23 cellular contexts compared by ENCODE assay signal in genomic region chr6:140138311-140138994, GRCh38.
DNase-seq lines count a peak whose midpoint lies in the region; ATAC-seq and TF ChIP-seq lines count a peak whose summit lies in the region.
"Had no signal": no experiment of that assay in that cellular context is flagged by ENCODE, and none has a peak within 500 bp of the region (broad histone marks: within the 10 kb centered on the region; RNA-seq: fewer than 3 reads in every experiment).

No MANE protein-coding gene starts in this region.

- H3K23ac ChIP-seq in IMR-90 (ENCODE audit: low read depth, low read length) (no peak overlapping the region), mesenchymal stem cell (ENCODE audit: low read length in 2 of 2) (no peak overlapping the region)

- intact Hi-C loops in IMR-90 (cut with micrococcal nuclease): no loop called here

- H3K79me1 ChIP-seq in IMR-90 (ENCODE audit: low read depth in 1 of 2, low read length in 2 of 2): no peaks in the 10 kb centered on the region
- no peaks in the 10 kb centered on the region for H3K79me1 ChIP-seq in mesenchymal stem cell (replicated peaks; ENCODE audit: low read length, poor library complexity, severe bottlenecking)

- H3K4me2 ChIP-seq in IMR-90 (ENCODE audit: low read depth, low read length) (no peak overlapping the region), mesenchymal stem cell (ENCODE audit: low read length, poor library complexity, severe bottlenecking) (no peak overlapping the region)

- H2AK9ac ChIP-seq in IMR-90 (replicated peaks; ENCODE audit: low read depth, low read length, poor library complexity): no peak overlapping the region

- dilution Hi-C loops in IMR-90 (cut with HindIII; ENCODE audit: low sequenced_read_pairs, unreplicated experiment): no loop called here

- CTCF ChIA-PET in IMR-90 (lab: Yijun Ruan, JAX): no interaction called here

- WGBS in IMR-90 (ENCODE audit: extremely low coverage in 2 of 2, insufficient read length in 1 of 2), 2 experiments: no CpG with 5 or more reads among the region's 5 CpGs
- 70% methylated on average over 5 of the region's 5 CpGs for WGBS in mesenchymal stem cell

- POLR2A ChIA-PET in IMR-90 (lab: Charles Lee; ENCODE audit: unreplicated experiment): interaction anchor here (0.6 kb wide), 1 partner anchor 109 kb away, joined by 14 read pairs; no protein-coding TSS in a partner anchor

- H4K8ac ChIP-seq in IMR-90 (ENCODE audit: low read depth in 2 of 2, low read length in 2 of 2) (peak overlapping the region in 1 of 2 experiments; percentile 13; a peak in 1 of 4 replicates), mesenchymal stem cell (ENCODE audit: low read length) (no peak overlapping the region)

- H4K5ac ChIP-seq in IMR-90 (ENCODE audit: low read depth, low read length): no peak overlapping the region

- TF ChIP-seq POLR2A in IMR-90 (IDR thresholded peaks at IDR 0.05; ENCODE audit: low read depth, low read length): no peak

- no peaks in the 10 kb centered on the region for H4K20me1 ChIP-seq in IMR-90 (ENCODE audit: insufficient read depth, low read length)

- H3K4me1 ChIP-seq in IMR-90 (ENCODE audit: control insufficient read depth, insufficient read depth, low read length) (no peaks in the 10 kb centered on the region), mesenchymal stem cell (ENCODE audit: control insufficient read depth, insufficient read depth, low read depth, low read length) (peaks cover 3% of the 10 kb centered on the region)
- H3K4me1 ChIP-seq: thyroid gland had no signal

- no peak overlapping the region; the same call in 2 of the 3 replicates for H2BK15ac ChIP-seq in IMR-90 (ENCODE audit: low read depth, low read length)
- H2BK15ac ChIP-seq in mesenchymal stem cell (ENCODE audit: low read depth, poor library complexity, severe bottlenecking): no peak overlapping the region

- no TSS peak for BruUV-seq in IMR-90 (replicated peaks; lab: Mats Ljungman, UMichigan)

- H2BK120ac ChIP-seq in IMR-90 (ENCODE audit: low read depth, low read length): no peak overlapping the region
- H2BK120ac ChIP-seq in mesenchymal stem cell (ENCODE audit: low read depth, low read length): no peak overlapping the region

- no peak for TF ChIP-seq RAD21 in IMR-90 (IDR thresholded peaks at IDR 0.05; ENCODE audit: low read length)

- H3K4ac ChIP-seq in IMR-90 (ENCODE audit: low read depth, low read length) (no peak overlapping the region), mesenchymal stem cell (ENCODE audit: low read depth in 1 of 2, low read length in 2 of 2) (no peak overlapping the region)

- H2AFZ ChIP-seq in IMR-90 (replicated peaks; ENCODE audit: low read length, poor library complexity) (peak overlapping the region; percentile 75), mesenchymal stem cell (ENCODE audit: low read depth, low read length) (no peak overlapping the region)

- H3K27ac ChIP-seq in IMR-90 (ENCODE audit: insufficient read depth, low read length) (no peak overlapping the region), mesenchymal stem cell (ENCODE audit: low read length, poor library complexity, severe bottlenecking) (no peak overlapping the region)
- H3K27ac ChIP-seq: thyroid gland had no signal

- H2BK5ac ChIP-seq in IMR-90 (ENCODE audit: low read depth, low read length, poor library complexity, severe bottlenecking) (no peak overlapping the region), mesenchymal stem cell (ENCODE audit: low read depth, low read length, poor library complexity, severe bottlenecking) (peak overlapping the region; percentile 22)

- peaks cover 2% of the 10 kb centered on the region; the same call in 1 of the 2 replicates for H3K9me3 ChIP-seq in IMR-90 (ENCODE audit: control insufficient read depth, insufficient read depth, low read length)
- peaks cover 17% of the 10 kb centered on the region for H3K9me3 ChIP-seq in mesenchymal stem cell (ENCODE audit: control insufficient read depth, low read length)
- H3K9me3 ChIP-seq: thyroid gland had no signal

- peak; percentile 1 for DNase-seq in AG10803 (ENCODE audit: low read depth)
- DNase-seq in IMR-90: no peak
- DNase-seq in dermis microvascular lymphatic vessel endothelial cell (ENCODE audit: low read depth in 2 of 2): peak; percentile 47 to 63
- DNase-seq in mesenchymal stem cell: no peak
- no peak for DNase-seq in activated T-cell treated with anti-CD3 and anti-CD28 coated beads, Interleukin-2, amount 50 U/mL, for 1 hour
- no peak for DNase-seq in stimulated activated CD8-positive, alpha-beta memory T cell treated with anti-CD3 and anti-CD28 coated beads, Interleukin-4, amount 100 ng/mL, for 48 hours
- no peak for DNase-seq in NCI-H128 (lab: John Stamatoyannopoulos, UW; ENCODE audit: unreplicated experiment)
- DNase-seq: activated CD4-positive, alpha-beta T cell treated with anti-CD3 and anti-CD28 coated beads for 48 hours; activated CD8-positive, alpha-beta memory T cell treated with anti-CD3 and anti-CD28 coated beads, Interleukin-2, amount 10 ng/mL, durations not matched to agents 7 days and 5 days; activated naive CD8-positive, alpha-beta T cell treated with anti-CD3 and anti-CD28 coated beads, Interleukin-2, amount 50 U/mL, for 24 hours; CD8-positive, alpha-beta memory T cell; DND-41; erythroblast; HFFc6; Karpas-422; NCI-H1694; NCI-H226; occipital lobe; RPMI8226; stimulated activated naive CD4-positive, alpha-beta T cell treated with Interleukin-2 at 50 U/mL for 16 hours; SW 1271; thyroid gland had no signal

- TF ChIP-seq CTCF in AG10803 (conservative IDR thresholded peaks at IDR 0.05; ENCODE audit: low read length) (no peak), IMR-90 (conservative IDR thresholded peaks at IDR 0.05; ENCODE audit: low read depth, low read length) (no peak)

- no peak overlapping the region for H3K56ac ChIP-seq in IMR-90 (ENCODE audit: extremely low read depth, insufficient read depth, low read length)

- no peak overlapping the region for H3K4me3 ChIP-seq in AG10803 (ENCODE audit: low read length)
- H3K4me3 ChIP-seq in IMR-90 (ENCODE audit: insufficient read depth, low read depth, low read length): no peak overlapping the region
- no peak overlapping the region for H3K4me3 ChIP-seq in mesenchymal stem cell (ENCODE audit: insufficient read depth in 1 of 2, low read depth in 1 of 2, low read length in 2 of 2)
- H3K4me3 ChIP-seq: thyroid gland had no signal

- H3K27me3 ChIP-seq in IMR-90 (ENCODE audit: control insufficient read depth, insufficient read depth, low read length): no peaks in the 10 kb centered on the region
- no peaks in the 10 kb centered on the region for H3K27me3 ChIP-seq in mesenchymal stem cell (ENCODE audit: control insufficient read depth in 1 of 2, insufficient read depth in 1 of 2, low read length in 2 of 2)
- H3K27me3 ChIP-seq: thyroid gland had no signal

- H3K18ac ChIP-seq in IMR-90 (ENCODE audit: low read depth, low read length) (no peak overlapping the region), mesenchymal stem cell (ENCODE audit: low read depth in 1 of 2, low read length in 2 of 2) (peak overlapping the region in 1 of 2 experiments; percentile 14)

- peak overlapping the region; percentile 52 for H2BK20ac ChIP-seq in IMR-90 (ENCODE audit: low read depth, low read length)

- H3K14ac ChIP-seq in IMR-90 (replicated peaks; ENCODE audit: low read depth, low read length): peak overlapping the region; percentile 19; the same call in 1 of the 2 replicates
- no peak overlapping the region for H3K14ac ChIP-seq in mesenchymal stem cell (ENCODE audit: low read length in 2 of 2)

- ATAC-seq in IMR-90 (ENCODE audit: low read depth): no peak
- no peak for ATAC-seq in HG03439 (IDR thresholded peaks at IDR 0.05; ENCODE audit: unreplicated experiment)
- ATAC-seq: activated CD8-positive, alpha-beta memory T cell treated with anti-CD3 and anti-CD28 coated beads, Interleukin-2, amount 10 ng/mL, durations not matched to agents 7 days and 5 days; activated naive CD8-positive, alpha-beta T cell treated with anti-CD3 and anti-CD28 coated beads, Interleukin-2, amount 50 U/mL, for 24 hours had no signal

- H4K91ac ChIP-seq in IMR-90 (ENCODE audit: insufficient read depth, low read depth, low read length) (peak overlapping the region; percentile 11; the same call in 1 of the 2 replicates), mesenchymal stem cell (ENCODE audit: low read length) (no peak overlapping the region)

- in situ Hi-C loops in IMR-90 (cut with MboI; ENCODE audit: low sequenced_read_pairs): no loop called here

- H3K36me3 ChIP-seq in IMR-90 (ENCODE audit: control insufficient read depth, insufficient read depth, low read length) (no peaks in the 10 kb centered on the region), mesenchymal stem cell (ENCODE audit: control insufficient read depth in 1 of 2, insufficient read depth in 2 of 2, low read depth in 1 of 2, low read length in 2 of 2) (no peaks in the 10 kb centered on the region)
- H3K36me3 ChIP-seq: thyroid gland had no signal

- H2AK5ac ChIP-seq in IMR-90 (ENCODE audit: low read depth, low read length) (no peak overlapping the region), mesenchymal stem cell (ENCODE audit: low read length, severe bottlenecking) (no peak overlapping the region)

- peak overlapping the region in 1 of 2 experiments; percentile 63 for H2BK12ac ChIP-seq in mesenchymal stem cell (ENCODE audit: low read length in 2 of 2)

- H3K9ac ChIP-seq in IMR-90 (ENCODE audit: low read depth, low read length) (no peak overlapping the region), mesenchymal stem cell (ENCODE audit: low read length) (no peak overlapping the region)

- H3K9me1 ChIP-seq in IMR-90 (ENCODE audit: insufficient read depth, low read length): no peaks in the 10 kb centered on the region

TF ChIP-seq in IMR-90, 13 proteins besides CTCF, POLR2A, EP300 and RAD21 (continues in another document):
- TF ChIP-seq CHD1 (IDR thresholded peaks at IDR 0.05; ENCODE audit: low read depth, low read length): no peak
- TF ChIP-seq MXI1 (IDR thresholded peaks at IDR 0.05; ENCODE audit: borderline replicate concordance, low read depth, low read length): no peak
- no peak for TF ChIP-seq FOS (IDR thresholded peaks at IDR 0.05; ENCODE audit: low read depth, low read length)
- TF ChIP-seq BHLHE40 (IDR thresholded peaks at IDR 0.05; ENCODE audit: low read depth, low read length): no peak
- TF ChIP-seq RFX5 (IDR thresholded peaks at IDR 0.05; ENCODE audit: low read depth, low read length): no peak
- TF ChIP-seq MAZ (IDR thresholded peaks at IDR 0.05; ENCODE audit: borderline replicate concordance, low read depth, low read length): no peak
- TF ChIP-seq USF2 (IDR thresholded peaks at IDR 0.05; ENCODE audit: low read depth, low read length): no peak
- no peak for TF ChIP-seq CEBPB (IDR thresholded peaks at IDR 0.05; ENCODE audit: low read depth, low read length)
- TF ChIP-seq RCOR1 (IDR thresholded peaks at IDR 0.05; ENCODE audit: insufficient replicate concordance, low read length): no peak
- TF ChIP-seq NFE2L2 (IDR thresholded peaks at IDR 0.05; ENCODE audit: low read depth, low read length): no peak

Comparison
In these comparisons a context has a peak if more than half of its experiments do, and no peak if none do; other contexts are left out.
1. DNase-seq: peak in AG10803 (single experiment) and dermis microvascular lymphatic vessel endothelial cell (2 of 2); none in IMR-90 (single experiment), mesenchymal stem cell (single experiment), activated T-cell treated with anti-CD3 and anti-CD28 coated beads, Interleukin-2, amount 50 U/mL, for 1 hour (single experiment), stimulated activated CD8-positive, alpha-beta memory T cell treated with anti-CD3 and anti-CD28 coated beads, Interleukin-4, amount 100 ng/mL, for 48 hours (single experiment) and NCI-H128 (single experiment).